In the genomic region with DNA sequence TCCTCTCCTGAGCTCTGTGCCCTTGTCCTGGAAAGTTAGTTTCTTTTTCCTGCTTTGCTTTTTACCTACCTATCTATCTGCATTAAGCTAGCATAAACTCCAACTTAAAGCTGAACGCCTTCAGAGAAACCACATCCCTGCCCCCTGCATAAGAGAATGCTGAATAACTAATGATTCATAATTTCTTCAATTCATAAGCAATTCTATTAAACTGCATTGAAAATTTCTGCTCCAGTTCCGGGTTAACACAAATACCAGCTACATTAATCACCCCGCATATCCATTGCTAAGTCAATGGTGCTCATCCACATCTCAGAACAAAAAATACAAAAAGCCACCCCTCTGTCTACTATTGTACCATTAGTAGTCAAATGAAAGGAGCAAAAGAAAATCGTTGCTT, we compare ENCODE assay signal across 15 cellular contexts.
DNase-seq lines count a peak whose midpoint lies in the region; ATAC-seq, FAIRE-seq and TF ChIP-seq lines count a peak whose summit lies in the region.
"Had no signal": no experiment of that assay in that cellular context is flagged by ENCODE, and none has a peak within 500 bp of the region (broad histone marks: within the 10 kb centered on the region; RNA-seq: fewer than 3 reads in every experiment).

No MANE protein-coding gene starts in this region.

- H3K4me3 Mint-ChIP-seq in activated T-cell treated with anti-CD3 and anti-CD28 coated beads, Interleukin-2, amount 50 U/mL, for 24 hours: no peak overlapping the region
- H3K4me3 Mint-ChIP-seq in activated T-cell treated with anti-CD3 and anti-CD28 coated beads, Interleukin-2, amount 50 U/mL, for 72 hours: peak overlapping the region in 1 of 2 donors; percentile 42
- H3K4me3 Mint-ChIP-seq: dendritic cell treated with granulocyte-macrophage colony-stimulating factor and Interleukin-4, amounts not matched to agents 40 ng/mL and 50 ng/mL, for 4 days; mesothelial cell of epicardium had no signal

- H2AFZ ChIP-seq in SK-N-SH (ENCODE audit: low read depth): peak overlapping the region; percentile 6; the same call in 1 of the 2 replicates

- H4K20me1 ChIP-seq in SK-N-SH (ENCODE audit: insufficient read depth): no peaks in the 10 kb centered on the region

- peak overlapping the region; percentile 28 for H3K9ac ChIP-seq in SK-N-SH

- peak overlapping the region; percentile 54 for H3K4me2 ChIP-seq in SK-N-SH

- H3K4me3 ChIP-seq in SK-N-SH (ENCODE audit: low read depth in 2 of 2, low read length in 1 of 2): peak overlapping the region in 1 of 2 experiments; percentile 12; a peak in 2 of 4 replicates
- H3K4me3 ChIP-seq: SJCRH30 had no signal

- H3K27ac ChIP-seq in SK-N-SH (ENCODE audit: low read depth in 2 of 2, low read length in 1 of 2): peak overlapping the region in 1 of 2 experiments; percentile 82; a peak in 3 of 4 replicates
- H3K27ac ChIP-seq: SJCRH30 had no signal

- peak in 1 of 2 experiments; percentile 90; a peak in 2 of 4 replicates for TF ChIP-seq EP300 in SK-N-SH (IDR thresholded peaks at IDR 0.05; ENCODE audit: borderline replicate concordance in 1 of 2, low read depth in 1 of 2, low read length in 1 of 2)

- H3K4me1 Mint-ChIP-seq in activated T-cell treated with anti-CD3 and anti-CD28 coated beads, Interleukin-2, amount 50 U/mL, for 24 hours (ENCODE audit: low read depth): peaks cover 54% of the 10 kb centered on the region
- peaks cover 54% of the 10 kb centered on the region for H3K4me1 Mint-ChIP-seq in activated T-cell treated with anti-CD3 and anti-CD28 coated beads, Interleukin-2, amount 50 U/mL, for 72 hours (ENCODE audit: low read depth)

- no peak for ATAC-seq in activated T-cell treated with anti-CD3 and anti-CD28 coated beads, Interleukin-2, amount 50 U/mL, for 72 hours (replicated peaks in 1 of 2)

- POLR2A ChIA-PET in SK-N-SH (lab: Yijun Ruan, JAX): no interaction called here

- H3F3A ChIP-seq in SK-N-SH (replicated peaks; ENCODE audit: insufficient read depth): peaks cover 35% of the 10 kb centered on the region

- TF ChIP-seq CTCF in SK-N-SH (IDR thresholded peaks at IDR 0.05) (no peak), GM20000 (IDR thresholded peaks at IDR 0.05; ENCODE audit: extremely low read depth, missing control alignments) (no peak)

- H3K36me3 ChIP-seq in SK-N-SH (replicated peaks in 1 of 2; ENCODE audit: control insufficient read depth in 1 of 2, insufficient read depth in 2 of 2, low read length in 1 of 2): no peaks in the 10 kb centered on the region

- no peaks in the 10 kb centered on the region for H3K27me3 ChIP-seq in SK-N-SH (ENCODE audit: insufficient read depth)
- H3K27me3 ChIP-seq: SJCRH30 had no signal

- H3K36me3 Mint-ChIP-seq in activated T-cell treated with anti-CD3 and anti-CD28 coated beads, Interleukin-2, amount 50 U/mL, for 24 hours (ENCODE audit: low read depth): peaks cover 6% of the 10 kb centered on the region
- H3K36me3 Mint-ChIP-seq in activated T-cell treated with anti-CD3 and anti-CD28 coated beads, Interleukin-2, amount 50 U/mL, for 72 hours (ENCODE audit: insufficient read depth in 2 of 2): peaks cover 4% of the 10 kb centered on the region in 2 donors

- H3K9me3 ChIP-seq in SK-N-SH: no peaks in the 10 kb centered on the region
- H3K9me3 ChIP-seq: SJCRH30 had no signal

- no peak for FAIRE-seq in urothelium cell line (lab: Jason Lieb, UNC)

- no peaks in the 10 kb centered on the region for H3K79me2 ChIP-seq in SK-N-SH (ENCODE audit: insufficient read depth)

- H3K4me1 ChIP-seq in SK-N-SH (ENCODE audit: control insufficient read depth in 1 of 2, insufficient read depth in 2 of 2, low read depth in 1 of 2, low read length in 1 of 2): peaks cover 10 to 44% of the 10 kb centered on the region in 2 experiments

- H3K27ac Mint-ChIP-seq in activated T-cell treated with anti-CD3 and anti-CD28 coated beads, Interleukin-2, amount 50 U/mL, for 24 hours: peak overlapping the region; percentile 5
- H3K27ac Mint-ChIP-seq in activated T-cell treated with anti-CD3 and anti-CD28 coated beads, Interleukin-2, amount 50 U/mL, for 72 hours: no peak overlapping the region
- H3K27ac Mint-ChIP-seq: dendritic cell treated with granulocyte-macrophage colony-stimulating factor and Interleukin-4, amounts not matched to agents 40 ng/mL and 50 ng/mL, for 4 days; mesothelial cell of epicardium had no signal

- WGBS in SK-N-SH (ENCODE audit: low lambda C conversion rate): 4% methylated on average over 4 of the region's 4 CpGs

- no peaks in the 10 kb centered on the region for H3K9me3 Mint-ChIP-seq in activated T-cell treated with anti-CD3 and anti-CD28 coated beads, Interleukin-2, amount 50 U/mL, for 24 hours
- H3K9me3 Mint-ChIP-seq in activated T-cell treated with anti-CD3 and anti-CD28 coated beads, Interleukin-2, amount 50 U/mL, for 72 hours: no peaks in the 10 kb centered on the region
- H3K9me3 Mint-ChIP-seq: dendritic cell treated with granulocyte-macrophage colony-stimulating factor and Interleukin-4, amounts not matched to agents 40 ng/mL and 50 ng/mL, for 4 days; mesothelial cell of epicardium had no signal

- CTCF ChIA-PET in SK-N-SH (lab: Yijun Ruan, JAX): interaction anchor here (0.9 to 1.9 kb wide), 2 partner anchors 37 to 417 kb away, joined by 3 to 5 read pairs; no protein-coding TSS in a partner anchor

- no peaks in the 10 kb centered on the region for H3K9me2 ChIP-seq in SK-N-SH

- no peaks in the 10 kb centered on the region for H3K27me3 Mint-ChIP-seq in activated T-cell treated with anti-CD3 and anti-CD28 coated beads, Interleukin-2, amount 50 U/mL, for 24 hours
- H3K27me3 Mint-ChIP-seq in activated T-cell treated with anti-CD3 and anti-CD28 coated beads, Interleukin-2, amount 50 U/mL, for 72 hours (ENCODE audit: low read depth): no peaks in the 10 kb centered on the region

- no peak for TF ChIP-seq RAD21 in SK-N-SH (IDR thresholded peaks at IDR 0.05; ENCODE audit: low read length)

- no peak for DNase-seq in activated T-cell treated with anti-CD3 and anti-CD28 coated beads, Interleukin-2, amount 50 U/mL, for 24 hours
- no peak for DNase-seq in activated T-cell treated with anti-CD3 and anti-CD28 coated beads, Interleukin-2, amount 50 U/mL, for 72 hours
- DNase-seq in SK-N-SH: no peak
- peak; percentile 72 for DNase-seq in fibroblast of peridontal ligament (ENCODE audit: extremely low read depth)
- DNase-seq in urothelium cell line (ENCODE audit: low spot score): peak; percentile 7
- no peak for DNase-seq in HuH-7 (ENCODE audit: low spot score)
- DNase-seq in stimulated activated CD4-positive, alpha-beta T cell treated with anti-CD3 and anti-CD28 coated beads, Interleukin-2, amount 100 ng/mL, for 48 hours: no peak
- no peak for DNase-seq in GM20000 (ENCODE audit: low spot score)
- DNase-seq: activated CD4-positive, alpha-beta T cell treated with anti-CD3 and anti-CD28 coated beads for 4 hours; AML-193; NCI-H1048; NCI-H524 treated with DMSO at 0.1 percent for 48 hours; SJCRH30 had no signal

TF ChIP-seq in SK-N-SH, 30 proteins besides CTCF, POLR2A, EP300 and RAD21:
- TF ChIP-seq MEF2A (IDR thresholded peaks at IDR 0.05; ENCODE audit: borderline replicate concordance, low read depth) (peak; percentile 49; the same call in 1 of the 2 replicates), JUND (IDR thresholded peaks at IDR 0.05) (peak; percentile 91), TCF12 (IDR thresholded peaks at IDR 0.05) (peak; percentile 82), NFIC (IDR thresholded peaks at IDR 0.05; ENCODE audit: borderline replicate concordance) (peak; percentile 84), RXRA (IDR thresholded peaks at IDR 0.05; ENCODE audit: borderline replicate concordance, low read depth) (peak; percentile 56; the same call in 1 of the 2 replicates), TEAD4 (IDR thresholded peaks at IDR 0.05; ENCODE audit: borderline replicate concordance, insufficient read depth) (peak; percentile 90; the same call in 1 of the 2 replicates), FOXJ3 (CRISPR knock-in tag; IDR thresholded peaks at IDR 0.05) (no peak), NRF1 (IDR thresholded peaks at IDR 0.05; ENCODE audit: low read depth, low read length) (no peak), GABPA (IDR thresholded peaks at IDR 0.05; ENCODE audit: low read depth) (0 out of 2 replicates have a peak, but pooled peaks have one; percentile 23), ELF1 (IDR thresholded peaks at IDR 0.05) (peak; percentile 83), FOSL2 (IDR thresholded peaks at IDR 0.05; ENCODE audit: borderline replicate concordance, low read depth) (peak; percentile 94), POLR2AphosphoS5 (IDR thresholded peaks at IDR 0.05; ENCODE audit: low read depth, low read length) (peak; percentile 64; the same call in 1 of the 2 replicates)
- TF ChIP-seq, protein P1, sequence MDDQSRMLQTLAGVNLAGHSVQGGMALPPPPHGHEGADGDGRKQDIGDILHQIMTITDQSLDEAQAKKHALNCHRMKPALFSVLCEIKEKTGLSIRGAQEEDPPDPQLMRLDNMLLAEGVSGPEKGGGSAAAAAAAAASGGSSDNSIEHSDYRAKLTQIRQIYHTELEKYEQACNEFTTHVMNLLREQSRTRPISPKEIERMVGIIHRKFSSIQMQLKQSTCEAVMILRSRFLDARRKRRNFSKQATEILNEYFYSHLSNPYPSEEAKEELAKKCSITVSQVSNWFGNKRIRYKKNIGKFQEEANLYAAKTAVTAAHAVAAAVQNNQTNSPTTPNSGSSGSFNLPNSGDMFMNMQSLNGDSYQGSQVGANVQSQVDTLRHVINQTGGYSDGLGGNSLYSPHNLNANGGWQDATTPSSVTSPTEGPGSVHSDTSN (IDR thresholded peaks at IDR 0.05): peak; percentile 67
- TF ChIP-seq, protein P2, sequence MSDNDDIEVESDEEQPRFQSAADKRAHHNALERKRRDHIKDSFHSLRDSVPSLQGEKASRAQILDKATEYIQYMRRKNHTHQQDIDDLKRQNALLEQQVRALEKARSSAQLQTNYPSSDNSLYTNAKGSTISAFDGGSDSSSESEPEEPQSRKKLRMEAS (IDR thresholded peaks at IDR 0.05; ENCODE audit: low read depth): 0 out of 2 replicates have a peak, but pooled peaks have one; percentile 28
- TF ChIP-seq, protein P3, sequence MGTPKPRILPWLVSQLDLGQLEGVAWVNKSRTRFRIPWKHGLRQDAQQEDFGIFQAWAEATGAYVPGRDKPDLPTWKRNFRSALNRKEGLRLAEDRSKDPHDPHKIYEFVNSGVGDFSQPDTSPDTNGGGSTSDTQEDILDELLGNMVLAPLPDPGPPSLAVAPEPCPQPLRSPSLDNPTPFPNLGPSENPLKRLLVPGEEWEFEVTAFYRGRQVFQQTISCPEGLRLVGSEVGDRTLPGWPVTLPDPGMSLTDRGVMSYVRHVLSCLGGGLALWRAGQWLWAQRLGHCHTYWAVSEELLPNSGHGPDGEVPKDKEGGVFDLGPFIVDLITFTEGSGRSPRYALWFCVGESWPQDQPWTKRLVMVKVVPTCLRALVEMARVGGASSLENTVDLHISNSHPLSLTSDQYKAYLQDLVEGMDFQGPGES (IDR thresholded peaks at IDR 0.05; ENCODE audit: low read depth, low read length): no peak

Comparison
In these comparisons a context has a peak if more than half of its experiments do, and no peak if none do; other contexts are left out.
1. DNase-seq: peak in fibroblast of peridontal ligament (single experiment) and urothelium cell line (single experiment); none in activated T-cell treated with anti-CD3 and anti-CD28 coated beads, Interleukin-2, amount 50 U/mL, for 24 hours (single experiment), activated T-cell treated with anti-CD3 and anti-CD28 coated beads, Interleukin-2, amount 50 U/mL, for 72 hours (0 of 2), SK-N-SH (single experiment), HuH-7 (single experiment), stimulated activated CD4-positive, alpha-beta T cell treated with anti-CD3 and anti-CD28 coated beads, Interleukin-2, amount 100 ng/mL, for 48 hours (0 of 2) and GM20000 (single experiment).